Comparison of ENCODE assay signal across 24 cellular contexts in genomic region chr3:62277986-62278385, GRCh38.
"Had no signal": no experiment of that assay in that cellular context is flagged by ENCODE, and none has a peak within 500 bp of the region (broad histone marks: within the 10 kb centered on the region; RNA-seq: fewer than 3 reads in every experiment).

No MANE protein-coding gene starts in this region.

- H3K4me3 ChIP-seq: Peyer's patch, SJCRH30 had no signal

- H3K9ac ChIP-seq: SK-N-SH had no signal

- H3K9me3 ChIP-seq: Peyer's patch, SJCRH30, SK-N-SH had no signal

- H3K4me1 ChIP-seq: Peyer's patch, SJCRH30 had no signal

- H3K27me3 ChIP-seq: brain microvascular endothelial cell, Peyer's patch, SJCRH30 had no signal

- H3K36me3 ChIP-seq: brain microvascular endothelial cell, SJCRH30 had no signal

- H3K27ac ChIP-seq: brain microvascular endothelial cell, Peyer's patch, RWPE1, SJCRH30, WERI-Rb-1 had no signal

- H3K9me2 ChIP-seq: SK-N-SH had no signal

- DNase-seq: activated CD4-positive, alpha-beta memory T cell treated with anti-CD3 and anti-CD28 coated beads, Interleukin-2, amount 10 ng/mL, durations not matched to agents 7 days and 5 days; activated CD4-positive, alpha-beta T cell treated with anti-CD3 and anti-CD28 coated beads for 36 hours; activated CD4-positive, alpha-beta T cell treated with anti-CD3 and anti-CD28 coated beads, Interleukin-2, amount 50 U/mL, for 1 hour; activated gamma-delta T cell; activated naive CD4-positive, alpha-beta T cell treated with anti-CD3 and anti-CD28 coated beads for 36 hours; activated T-cell treated with anti-CD3 and anti-CD28 coated beads for 4 hours; activated T-cell treated with anti-CD3 and anti-CD28 coated beads, Interleukin-2, amount 50 U/mL, for 48 hours; brain microvascular endothelial cell; cerebellar nuclear complex; Kasumi-1; NCI-H1092; NCI-H1417; NCI-H1930; NCI-H2171 treated with DMSO at 0.1 percent for 48 hours; NCI-H226; NCI-H510A; NCI-H526 treated with DMSO at 0.1 percent for 48 hours; Peyer's patch; Right ventricle myocardium superior; SJCRH30; T-helper 1 cell; WERI-Rb-1 had no signal

- H3K4me2 ChIP-seq: SK-N-SH had no signal
